ENCODE assay signal across 1 cellular context in genomic region chr1:219173758-219174671, GRCh38.
TF ChIP-seq lines count a peak whose summit lies in the region.

Gene LYPLAL1 (plus strand): TSS chr1:219173878. CDS start chr1:219173891, 13 bp downstream.

TF ChIP-seq in HepG2, 621 proteins besides CTCF, POLR2A, EP300 and RAD21 (continued from another document and continues in another):
- TF ChIP-seq ZNF609 (CRISPR knock-in tag; IDR thresholded peaks at IDR 0.05; ENCODE audit: borderline replicate concordance) = peak; percentile 56; the same call in 1 of the 2 replicates
- peak; percentile 95 for TF ChIP-seq ZNF687 (CRISPR knock-in tag; IDR thresholded peaks at IDR 0.05)
- TF ChIP-seq ZNF33B (CRISPR knock-in tag; IDR thresholded peaks at IDR 0.05) = peak; percentile 80; the same call in 1 of the 2 replicates
- TF ChIP-seq ZNF224 (CRISPR knock-in tag; IDR thresholded peaks at IDR 0.05) = no peak
- TF ChIP-seq ZNF740 (CRISPR knock-in tag; IDR thresholded peaks at IDR 0.05) = no peak
- no peak for TF ChIP-seq ZNF737 (CRISPR knock-in tag; IDR thresholded peaks at IDR 0.05; ENCODE audit: borderline replicate concordance)
- no peak for TF ChIP-seq ZBTB49 (CRISPR knock-in tag; IDR thresholded peaks at IDR 0.05; ENCODE audit: borderline replicate concordance)
- TF ChIP-seq THYN1 (CRISPR knock-in tag; IDR thresholded peaks at IDR 0.05; ENCODE audit: borderline replicate concordance, low read depth) = no peak
- TF ChIP-seq SIX4 (CRISPR knock-in tag; IDR thresholded peaks at IDR 0.05) = no peak
- TF ChIP-seq HCFC1 (IDR thresholded peaks at IDR 0.05; ENCODE audit: low read depth, low read length) = no peak
- peak; percentile 26 for TF ChIP-seq MED8 (CRISPR knock-in tag; IDR thresholded peaks at IDR 0.05; ENCODE audit: insufficient replicate concordance)
- TF ChIP-seq ZBTB37 (CRISPR knock-in tag; IDR thresholded peaks at IDR 0.05) = no peak
- TF ChIP-seq ZNF614 (CRISPR knock-in tag; IDR thresholded peaks at IDR 0.05; ENCODE audit: borderline replicate concordance) = no peak
- 0 out of 2 replicates have a peak, but pooled peaks have one; percentile 35 for TF ChIP-seq ZNF276 (CRISPR knock-in tag; IDR thresholded peaks at IDR 0.05; ENCODE audit: low read depth)
- TF ChIP-seq ZKSCAN5 (CRISPR knock-in tag; IDR thresholded peaks at IDR 0.05) = no peak
- TF ChIP-seq ZSCAN29 (CRISPR knock-in tag; conservative IDR thresholded peaks at IDR 0.05) = no peak
- peak; percentile 60; the same call in 1 of the 2 replicates for TF ChIP-seq AHR (CRISPR knock-in tag; IDR thresholded peaks at IDR 0.05)
- TF ChIP-seq POLR2AphosphoS2 (IDR thresholded peaks at IDR 0.05; ENCODE audit: low read depth, low read length) = no peak
- TF ChIP-seq ZNF264 (CRISPR knock-in tag; IDR thresholded peaks at IDR 0.05) = no peak
- TF ChIP-seq ZNF646 (CRISPR knock-in tag; IDR thresholded peaks at IDR 0.05) = no peak
- no peak for TF ChIP-seq SOX6 (IDR thresholded peaks at IDR 0.05)
- TF ChIP-seq SOX6 (CRISPR knock-in tag; IDR thresholded peaks at IDR 0.05) = peak; percentile 56
- no peak for TF ChIP-seq RFXANK (CRISPR knock-in tag; IDR thresholded peaks at IDR 0.05)
- TF ChIP-seq BCLAF1 (IDR thresholded peaks at IDR 0.05) = no peak
- TF ChIP-seq BRD4 (CRISPR knock-in tag; IDR thresholded peaks at IDR 0.05) = peak; percentile 97
